In genomic region chr10:78382047-78382446, GRCh38 we compare ENCODE assay signal across 8 cellular contexts.
"Had no signal": no experiment of that assay in that cellular context is flagged by ENCODE, and none has a peak within 500 bp of the region (broad histone marks: within the 10 kb centered on the region; RNA-seq: fewer than 3 reads in every experiment).

No MANE protein-coding gene starts in this region.

- H2AFZ ChIP-seq: GM23338 had no signal

- H3K4me3 Mint-ChIP-seq: GM23338, H9 had no signal

- H3K27ac ChIP-seq: HL-60 had no signal

- H3K27ac Mint-ChIP-seq: GM23338, H9 had no signal

- H3K4me2 ChIP-seq: GM23338 had no signal

- DNase-seq: H9, HCEC 1CT, IMR-90, KBM-7 had no signal

- H3K4me3 ChIP-seq: GM23338 had no signal

- FAIRE-seq: H1, H54 had no signal
